Comparison of ENCODE assay signal across 1 cellular context in genomic region chr2:23544589-23545295, GRCh38.
TF ChIP-seq lines count a peak whose summit lies in the region.

No MANE protein-coding gene starts in this region.

TF ChIP-seq in SK-N-SH, 30 proteins besides CTCF, POLR2A, EP300 and RAD21 (continued from another document):
- TF ChIP-seq MAX (IDR thresholded peaks at IDR 0.05; ENCODE audit: low read depth): no peak
- TF ChIP-seq MEF2A (IDR thresholded peaks at IDR 0.05; ENCODE audit: borderline replicate concordance, low read depth): no peak
- no peak for TF ChIP-seq NRF1 (IDR thresholded peaks at IDR 0.05; ENCODE audit: low read depth, low read length)
- TF ChIP-seq, protein P1, sequence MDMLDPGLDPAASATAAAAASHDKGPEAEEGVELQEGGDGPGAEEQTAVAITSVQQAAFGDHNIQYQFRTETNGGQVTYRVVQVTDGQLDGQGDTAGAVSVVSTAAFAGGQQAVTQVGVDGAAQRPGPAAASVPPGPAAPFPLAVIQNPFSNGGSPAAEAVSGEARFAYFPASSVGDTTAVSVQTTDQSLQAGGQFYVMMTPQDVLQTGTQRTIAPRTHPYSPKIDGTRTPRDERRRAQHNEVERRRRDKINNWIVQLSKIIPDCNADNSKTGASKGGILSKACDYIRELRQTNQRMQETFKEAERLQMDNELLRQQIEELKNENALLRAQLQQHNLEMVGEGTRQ (IDR thresholded peaks at IDR 0.05; ENCODE audit: borderline replicate concordance, low read depth, low read length): no peak
- TF ChIP-seq, protein P2, sequence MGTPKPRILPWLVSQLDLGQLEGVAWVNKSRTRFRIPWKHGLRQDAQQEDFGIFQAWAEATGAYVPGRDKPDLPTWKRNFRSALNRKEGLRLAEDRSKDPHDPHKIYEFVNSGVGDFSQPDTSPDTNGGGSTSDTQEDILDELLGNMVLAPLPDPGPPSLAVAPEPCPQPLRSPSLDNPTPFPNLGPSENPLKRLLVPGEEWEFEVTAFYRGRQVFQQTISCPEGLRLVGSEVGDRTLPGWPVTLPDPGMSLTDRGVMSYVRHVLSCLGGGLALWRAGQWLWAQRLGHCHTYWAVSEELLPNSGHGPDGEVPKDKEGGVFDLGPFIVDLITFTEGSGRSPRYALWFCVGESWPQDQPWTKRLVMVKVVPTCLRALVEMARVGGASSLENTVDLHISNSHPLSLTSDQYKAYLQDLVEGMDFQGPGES (IDR thresholded peaks at IDR 0.05; ENCODE audit: low read depth, low read length): no peak
- TF ChIP-seq, protein P3, sequence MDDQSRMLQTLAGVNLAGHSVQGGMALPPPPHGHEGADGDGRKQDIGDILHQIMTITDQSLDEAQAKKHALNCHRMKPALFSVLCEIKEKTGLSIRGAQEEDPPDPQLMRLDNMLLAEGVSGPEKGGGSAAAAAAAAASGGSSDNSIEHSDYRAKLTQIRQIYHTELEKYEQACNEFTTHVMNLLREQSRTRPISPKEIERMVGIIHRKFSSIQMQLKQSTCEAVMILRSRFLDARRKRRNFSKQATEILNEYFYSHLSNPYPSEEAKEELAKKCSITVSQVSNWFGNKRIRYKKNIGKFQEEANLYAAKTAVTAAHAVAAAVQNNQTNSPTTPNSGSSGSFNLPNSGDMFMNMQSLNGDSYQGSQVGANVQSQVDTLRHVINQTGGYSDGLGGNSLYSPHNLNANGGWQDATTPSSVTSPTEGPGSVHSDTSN (IDR thresholded peaks at IDR 0.05): no peak
- no peak for TF ChIP-seq RFX5 (IDR thresholded peaks at IDR 0.05; ENCODE audit: low read length)
- TF ChIP-seq ELF1 (IDR thresholded peaks at IDR 0.05): no peak
- TF ChIP-seq GABPA (IDR thresholded peaks at IDR 0.05; ENCODE audit: low read depth): no peak
- no peak for TF ChIP-seq FOXM1 (IDR thresholded peaks at IDR 0.05; ENCODE audit: low read depth)
TF ChIP-seq in SK-N-SH: peak in this region for 0.
